8 cellular contexts compared by ENCODE assay signal in the genomic region with DNA sequence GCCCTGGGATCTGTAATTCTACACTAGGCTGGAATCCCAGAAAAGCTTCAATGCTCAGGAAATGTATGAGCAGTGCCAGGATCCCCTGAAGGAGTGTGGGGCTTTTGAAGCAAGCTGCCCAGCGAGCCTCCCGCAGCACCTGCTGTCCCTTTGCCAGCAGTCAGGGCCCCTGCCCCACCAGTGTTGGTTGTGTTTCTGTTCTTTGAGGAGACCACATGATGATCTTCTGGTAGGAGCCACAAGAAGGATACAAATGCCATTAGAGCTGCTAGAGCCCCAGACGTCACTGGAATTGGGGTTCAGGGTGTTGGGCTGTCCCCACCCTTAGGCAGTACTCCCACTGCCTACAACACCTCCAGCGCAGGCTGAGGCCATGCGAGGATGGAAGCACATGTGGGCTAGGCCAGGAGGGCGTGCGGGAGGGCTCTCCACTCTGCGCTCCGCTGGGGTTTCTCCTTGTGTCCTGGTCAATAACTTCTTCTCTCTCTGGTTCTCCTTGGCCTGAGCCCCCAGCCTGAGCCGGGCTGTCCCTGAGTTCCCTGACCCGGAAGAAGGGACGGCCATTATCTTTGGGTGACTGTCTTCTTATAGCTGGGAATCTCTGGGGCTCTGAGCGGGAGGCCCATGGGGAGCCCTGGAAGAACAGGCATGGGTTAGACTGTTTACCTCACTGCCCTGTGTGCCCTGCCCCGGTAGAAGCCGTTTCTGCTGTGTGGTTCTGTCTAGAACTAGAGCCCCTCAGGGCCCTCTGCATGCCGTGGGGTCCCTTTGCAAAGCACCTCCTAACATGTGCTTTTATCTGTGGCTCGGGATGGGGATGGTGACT.
DNase-seq lines count a peak whose midpoint lies in the region; ATAC-seq and TF ChIP-seq lines count a peak whose summit lies in the region.

No MANE protein-coding gene starts in this region.

- no peak overlapping the region for H2AFZ ChIP-seq in smooth muscle cell (ENCODE audit: low read depth)

- DNase-seq in activated CD8-positive, alpha-beta T cell treated with anti-CD3 and anti-CD28 coated beads for 36 hours: peak; percentile 68
- DNase-seq in smooth muscle cell (lab: John Stamatoyannopoulos, UW; ENCODE audit: unreplicated experiment) (no peak), NCI-H1417 (lab: John Stamatoyannopoulos, UW) (no peak), EL (no peak), HT-29 (ENCODE audit: low spot score) (no peak)

- peaks cover 49% of the 10 kb centered on the region for H3K4me1 ChIP-seq in HUES64 (ENCODE audit: insufficient read depth, low read length)
- H3K4me1 ChIP-seq in iPS-15b (ENCODE audit: control insufficient read depth, insufficient read depth, low read length): peaks cover 23% of the 10 kb centered on the region
- peaks cover 55% of the 10 kb centered on the region for H3K4me1 ChIP-seq in smooth muscle cell (ENCODE audit: low read depth)

- peak overlapping the region; percentile 35; the same call in 1 of the 2 replicates for H3K9ac ChIP-seq in HUES64 (ENCODE audit: low read depth, low read length)
- peak overlapping the region; percentile 24 for H3K9ac ChIP-seq in iPS-15b (ENCODE audit: low read depth, low read length)
- peak overlapping the region; percentile 93 for H3K9ac ChIP-seq in smooth muscle cell (ENCODE audit: low read depth)

- H3K4me2 ChIP-seq in smooth muscle cell: peak overlapping the region; percentile 74

- peak overlapping the region; percentile 98 for H3K27ac Mint-ChIP-seq in activated CD8-positive, alpha-beta T cell treated with anti-CD3 and anti-CD28 coated beads for 36 hours

- TF ChIP-seq CTCF in activated CD8-positive, alpha-beta T cell treated with anti-CD3 and anti-CD28 coated beads for 36 hours (IDR thresholded peaks at IDR 0.05): no peak
- no peak for TF ChIP-seq CTCF in smooth muscle cell (IDR thresholded peaks at IDR 0.05; ENCODE audit: borderline replicate concordance, insufficient read depth, poor library complexity, severe bottlenecking)

- H3K27ac ChIP-seq in HUES64 (ENCODE audit: low read depth, low read length): peak overlapping the region; percentile 90; the same call in 1 of the 2 replicates
- peak overlapping the region; percentile 99 for H3K27ac ChIP-seq in smooth muscle cell (ENCODE audit: low read depth)

- no peaks in the 10 kb centered on the region for H3K27me3 Mint-ChIP-seq in activated CD8-positive, alpha-beta T cell treated with anti-CD3 and anti-CD28 coated beads for 36 hours

- H3K4me3 Mint-ChIP-seq in activated CD8-positive, alpha-beta T cell treated with anti-CD3 and anti-CD28 coated beads for 36 hours: peak overlapping the region; percentile 67

- peaks cover 90% of the 10 kb centered on the region for H3K4me1 Mint-ChIP-seq in activated CD8-positive, alpha-beta T cell treated with anti-CD3 and anti-CD28 coated beads for 36 hours (ENCODE audit: low read depth)

- peaks cover 45% of the 10 kb centered on the region for H3F3A ChIP-seq in smooth muscle cell (ENCODE audit: low read depth)

- H3K4me3 ChIP-seq in HUES64 (ENCODE audit: low read length) (no peak overlapping the region), iPS-15b (ENCODE audit: low read depth, low read length) (no peak overlapping the region), smooth muscle cell (no peak overlapping the region)

- 89% methylated on average over 17 of the region's 17 CpGs for WGBS in HUES64
- 77% methylated on average over 17 of the region's 17 CpGs for WGBS in smooth muscle cell (ENCODE audit: low lambda C conversion rate)

- peaks cover 43% of the 10 kb centered on the region for H3K36me3 Mint-ChIP-seq in activated CD8-positive, alpha-beta T cell treated with anti-CD3 and anti-CD28 coated beads for 36 hours (ENCODE audit: low read depth)

- H3K36me3 ChIP-seq in HUES64 (ENCODE audit: insufficient read depth, low read length): no peaks in the 10 kb centered on the region
- H3K36me3 ChIP-seq in iPS-15b (ENCODE audit: control insufficient read depth, insufficient read depth, low read length): peaks cover 4% of the 10 kb centered on the region
- no peaks in the 10 kb centered on the region for H3K36me3 ChIP-seq in smooth muscle cell (ENCODE audit: low read depth)

- intact Hi-C loops in activated CD8-positive, alpha-beta T cell treated with anti-CD3 and anti-CD28 coated beads for 36 hours (cut with micrococcal nuclease): no loop called here

- H3K79me2 ChIP-seq in smooth muscle cell (ENCODE audit: low read depth): peaks cover 73% of the 10 kb centered on the region

- H3K9me3 ChIP-seq in HUES64 (ENCODE audit: insufficient read depth, low read depth, low read length) (no peaks in the 10 kb centered on the region), iPS-15b (ENCODE audit: control insufficient read depth, insufficient read depth, low read length) (no peaks in the 10 kb centered on the region), smooth muscle cell (replicated peaks; ENCODE audit: low read depth) (no peaks in the 10 kb centered on the region)

- CTCF ChIA-PET in activated CD8-positive, alpha-beta T cell treated with anti-CD3 and anti-CD28 coated beads for 36 hours (lab: Charles Lee): interaction anchor here (1.1 to 3.9 kb wide), 7 partner anchors 14 to 120 kb away, joined by 3 to 35 read pairs (median 4); no protein-coding TSS in a partner anchor

- no peaks in the 10 kb centered on the region for H3K9me3 Mint-ChIP-seq in activated CD8-positive, alpha-beta T cell treated with anti-CD3 and anti-CD28 coated beads for 36 hours

- POLR2A ChIA-PET in activated CD8-positive, alpha-beta T cell treated with anti-CD3 and anti-CD28 coated beads for 36 hours (lab: Charles Lee): interaction anchor here (1.3 to 9.5 kb wide), 9 partner anchors 11 to 302 kb away, joined by 3 to 132 read pairs (median 5); no protein-coding TSS in a partner anchor

- no peaks in the 10 kb centered on the region for H3K27me3 ChIP-seq in HUES64 (ENCODE audit: insufficient read depth, low read length)
- no peaks in the 10 kb centered on the region for H3K27me3 ChIP-seq in iPS-15b (ENCODE audit: control insufficient read depth, insufficient read depth, low read length)
- no peaks in the 10 kb centered on the region for H3K27me3 ChIP-seq in smooth muscle cell (ENCODE audit: low read depth)

- peak; percentile 29 for ATAC-seq in activated CD8-positive, alpha-beta T cell treated with anti-CD3 and anti-CD28 coated beads for 36 hours
- no peak for ATAC-seq in HG02642 (IDR thresholded peaks at IDR 0.05; ENCODE audit: poor library complexity, unreplicated experiment)

- peaks cover 72% of the 10 kb centered on the region for H4K20me1 ChIP-seq in smooth muscle cell (ENCODE audit: low read depth)

Comparison
In these comparisons a context has a peak if more than half of its experiments do, and no peak if none do; other contexts are left out.
1. H3K9ac ChIP-seq: peak in every context shown above with its lines; median percentile 93 in smooth muscle cell; 35 in HUES64; 24 in iPS-15b.